In genomic region chr14:74018704-74019407, GRCh38 we compare ENCODE assay signal across 1 cellular context.
TF ChIP-seq lines count a peak whose summit lies in the region.

Gene BBOF1 (plus strand): TSS chr14:74019349. CDS start chr14:74019479, 130 bp downstream.
Gene ENTPD5 (minus strand): TSS chr14:74019288. CDS start chr14:73988102, 31,186 bp downstream.

TF ChIP-seq in IMR-90, 13 proteins besides CTCF, POLR2A, EP300 and RAD21 (continued from another document):
- TF ChIP-seq USF2 (IDR thresholded peaks at IDR 0.05; ENCODE audit: low read depth, low read length) (peak; percentile 55; the same call in 1 of the 2 replicates), MXI1 (IDR thresholded peaks at IDR 0.05; ENCODE audit: borderline replicate concordance, low read depth, low read length) (peak; percentile 94), MAFK (IDR thresholded peaks at IDR 0.05; ENCODE audit: low read depth, low read length) (no peak)
TF ChIP-seq in IMR-90: peak in this region for 4.
